In the genomic region with DNA sequence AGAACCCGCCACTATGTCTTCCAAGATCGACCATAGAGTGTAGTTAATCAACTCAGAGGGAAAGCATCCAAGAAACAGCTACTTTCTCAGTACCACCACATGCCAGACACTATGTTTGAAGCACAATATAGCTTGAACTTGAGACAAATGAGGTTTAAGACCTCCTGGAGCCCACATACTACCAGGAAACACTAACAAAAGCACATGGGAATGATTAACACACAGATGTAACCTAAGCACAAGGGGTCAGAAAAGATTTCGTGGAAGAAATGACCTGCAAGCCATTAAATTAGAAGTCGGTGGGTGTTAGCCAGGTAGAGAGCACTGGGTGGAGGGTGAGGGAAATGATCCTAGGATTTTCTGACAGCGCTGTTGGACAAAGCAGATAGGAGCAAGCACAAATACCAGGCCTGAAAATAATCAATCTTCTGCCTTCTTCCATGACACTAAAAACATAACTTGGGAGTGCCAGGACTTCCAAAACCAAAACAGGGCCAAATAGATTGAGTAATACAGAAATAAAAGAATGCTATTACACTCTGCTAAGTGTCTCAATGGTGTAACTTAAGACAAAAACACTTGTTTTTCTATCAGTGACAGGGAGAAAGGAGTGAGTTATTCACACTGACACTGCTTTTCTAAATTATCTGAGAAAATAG, we compare ENCODE assay signal across 13 cellular contexts.
DNase-seq lines count a peak whose midpoint lies in the region; TF ChIP-seq lines count a peak whose summit lies in the region.
"Had no signal": no experiment of that assay in that cellular context is flagged by ENCODE, and none has a peak within 500 bp of the region (broad histone marks: within the 10 kb centered on the region; RNA-seq: fewer than 3 reads in every experiment).

No MANE protein-coding gene starts in this region.

- intact Hi-C loops in ascending aorta (cut with DNase I) (no loop called here), colonic mucosa (cut with DNase I) (no loop called here)

- peaks cover 43% of the 10 kb centered on the region for H3K4me1 Mint-ChIP-seq in osteocyte (ENCODE audit: unreplicated experiment)

- H3K4me3 Mint-ChIP-seq in osteocyte (ENCODE audit: unreplicated experiment), result no peak overlapping the region
- H3K4me3 Mint-ChIP-seq: activated CD4-positive, alpha-beta T cell treated with anti-CD3 and anti-CD28 coated beads, Interleukin-2, amount 10 ng/mL, durations not matched to agents 7 days and 5 days; activated T-helper 1 cell treated with anti-CD3 and anti-CD28 coated beads, Interleukin-12 subunit alpha, Interleukin-12 subunit beta, Interleukin-2, Interleukin-4 antibody, amounts not matched to agents 30 ng/mL and 10 ng/mL and 1 ng/mL, durations not matched to agents 14 hours and 24 hours and 36 hours had no signal

- H3K9me3 Mint-ChIP-seq in osteocyte (ENCODE audit: unreplicated experiment), result no peaks in the 10 kb centered on the region
- H3K9me3 Mint-ChIP-seq: activated T-helper 1 cell treated with anti-CD3 and anti-CD28 coated beads, Interleukin-12 subunit alpha, Interleukin-12 subunit beta, Interleukin-2, Interleukin-4 antibody, amounts not matched to agents 30 ng/mL and 10 ng/mL and 1 ng/mL, durations not matched to agents 14 hours and 24 hours and 36 hours had no signal

- H3K27me3 ChIP-seq in ascending aorta (no peaks in the 10 kb centered on the region), colonic mucosa (no peaks in the 10 kb centered on the region)

- no peaks in the 10 kb centered on the region for H3K36me3 ChIP-seq in ascending aorta
- H3K36me3 ChIP-seq in colonic mucosa, result no peaks in the 10 kb centered on the region

- H3K4me1 ChIP-seq in ascending aorta (peaks cover 0 to 16% of the 10 kb centered on the region in 2 donors), colonic mucosa (no peaks in the 10 kb centered on the region)

- TF ChIP-seq CTCF in AG09319 (IDR thresholded peaks at IDR 0.05; ENCODE audit: low read depth, low read length), result no peak
- no peak for TF ChIP-seq CTCF in osteocyte (IDR thresholded peaks at IDR 0.05)
- TF ChIP-seq CTCF in ascending aorta (IDR thresholded peaks at IDR 0.05), result no peak
- no peak for TF ChIP-seq CTCF in colonic mucosa (IDR thresholded peaks at IDR 0.05)

- H3K27ac Mint-ChIP-seq in osteocyte (ENCODE audit: unreplicated experiment), result peak overlapping the region; percentile 90
- H3K27ac Mint-ChIP-seq: activated CD4-positive, alpha-beta T cell treated with anti-CD3 and anti-CD28 coated beads, Interleukin-2, amount 10 ng/mL, durations not matched to agents 7 days and 5 days; activated T-helper 1 cell treated with anti-CD3 and anti-CD28 coated beads, Interleukin-12 subunit alpha, Interleukin-12 subunit beta, Interleukin-2, Interleukin-4 antibody, amounts not matched to agents 30 ng/mL and 10 ng/mL and 1 ng/mL, durations not matched to agents 14 hours and 24 hours and 36 hours had no signal

- peak; percentile 39 for DNase-seq in AG09319 (ENCODE audit: extremely low read depth, low read depth)
- peak; percentile 16 for DNase-seq in NCI-H226
- DNase-seq in fibroblast of the conjunctiva (ENCODE audit: low read depth), result peak; percentile 67
- no peak for DNase-seq in osteocyte (ENCODE audit: extremely low spot score, unreplicated experiment)
- no peak for DNase-seq in NCI-H146 treated with DMSO at 0.1 percent for 48 hours (lab: John Stamatoyannopoulos, UW; ENCODE audit: unreplicated experiment)
- DNase-seq in ascending aorta (ENCODE audit: low spot score in 2 of 2), result no peak
- DNase-seq in substantia nigra (lab: John Stamatoyannopoulos, UW), result no peak
- no peak for DNase-seq in colonic mucosa
- DNase-seq: activated CD4-positive, alpha-beta T cell treated with anti-CD3 and anti-CD28 coated beads, Interleukin-2, amount 10 ng/mL, durations not matched to agents 7 days and 5 days; PC-9; T-helper 2 cell had no signal

- H3K4me3 ChIP-seq in ascending aorta (no peak overlapping the region), colonic mucosa (no peak overlapping the region)
- H3K4me3 ChIP-seq: PC-9 had no signal

- peaks cover 2% of the 10 kb centered on the region for H3K36me3 Mint-ChIP-seq in osteocyte (ENCODE audit: unreplicated experiment)

- H3K9me3 ChIP-seq in ascending aorta (no peaks in the 10 kb centered on the region), colonic mucosa (no peaks in the 10 kb centered on the region)

- no peaks in the 10 kb centered on the region for H3K27me3 Mint-ChIP-seq in osteocyte (ENCODE audit: unreplicated experiment)

- H3K9ac ChIP-seq in colonic mucosa (ENCODE audit: low read depth in 2 of 2, low read length in 2 of 2), result no peak overlapping the region

- peak overlapping the region in 1 of 2 donors; percentile 30 for H3K27ac ChIP-seq in ascending aorta
- H3K27ac ChIP-seq in substantia nigra (ENCODE audit: low read depth, low read length, poor library complexity, severe bottlenecking), result no peak overlapping the region
- H3K27ac ChIP-seq in colonic mucosa, result no peak overlapping the region
- H3K27ac ChIP-seq: C4-2B, PC-9 had no signal

Comparison
In these comparisons a context has a peak if more than half of its experiments do, and no peak if none do; other contexts are left out.
1. DNase-seq: peak in AG09319 (single experiment), NCI-H226 (single experiment) and fibroblast of the conjunctiva (single experiment); none in osteocyte (single experiment), NCI-H146 treated with DMSO at 0.1 percent for 48 hours (single experiment), ascending aorta (0 of 2), substantia nigra (0 of 49) and colonic mucosa (single experiment).